ENCODE assay signal across 15 cellular contexts in the genomic region with DNA sequence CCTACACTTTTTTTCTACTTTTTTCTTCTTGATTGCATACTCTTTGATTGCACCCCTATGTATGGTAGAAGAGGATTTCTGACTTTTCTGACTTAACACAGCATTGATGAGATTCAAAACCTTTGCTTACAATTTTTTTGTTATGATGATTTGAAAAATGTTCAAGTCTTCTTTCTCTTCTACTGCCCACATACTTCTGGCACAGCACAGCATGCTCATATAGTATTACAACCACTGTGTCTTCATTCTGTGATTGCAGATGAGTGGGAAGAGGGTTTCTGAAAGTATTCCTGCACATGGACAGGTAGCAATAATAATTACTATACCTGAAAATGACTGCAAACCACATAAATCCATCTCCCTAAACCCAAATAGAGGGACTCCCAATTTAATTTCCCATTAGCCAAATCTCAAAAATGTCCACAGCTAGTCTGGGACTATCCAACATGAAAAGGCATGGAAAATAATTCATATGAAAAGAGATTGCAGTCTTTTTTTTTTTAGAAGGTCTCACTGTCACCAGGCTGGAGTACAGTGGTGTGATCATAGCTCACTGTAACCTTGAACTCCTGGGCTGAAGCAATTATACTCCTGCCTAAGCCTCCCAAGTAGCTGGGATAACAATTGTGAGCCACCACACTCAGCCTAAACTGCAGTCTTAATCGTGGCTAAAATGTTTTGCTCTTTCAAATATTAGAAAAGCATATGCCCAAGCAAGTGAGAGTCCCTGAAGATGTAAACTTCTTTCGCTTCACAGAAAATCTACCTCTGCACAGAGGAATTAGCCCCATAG. TPM values are rescaled to one million over a fixed set of nuclear protein-coding genes. Genes with fewer than 3 reads are reported as not detected.
DNase-seq lines count a peak whose midpoint lies in the region; ATAC-seq and TF ChIP-seq lines count a peak whose summit lies in the region.
"Had no signal": no experiment of that assay in that cellular context is flagged by ENCODE, and none has a peak within 500 bp of the region (broad histone marks: within the 10 kb centered on the region; RNA-seq: fewer than 3 reads in every experiment).

No MANE protein-coding gene starts in this region.

- peak overlapping the region in 1 of 2 experiments; percentile 19 for H3K18ac ChIP-seq in mesenchymal stem cell (ENCODE audit: low read depth in 1 of 2, low read length in 2 of 2)

- H3K23ac ChIP-seq in mesenchymal stem cell (ENCODE audit: low read length in 2 of 2), result no peak overlapping the region

- CTCF ChIA-PET in SK-N-SH (lab: Yijun Ruan, JAX) (no interaction called here), PC-9 (lab: Charles Lee) (interaction anchor here (0.7 kb wide), 1 partner anchor 153 kb away, joined by 5 read pairs; no protein-coding TSS in a partner anchor)

- no peak for TF ChIP-seq RAD21 in SK-N-SH (IDR thresholded peaks at IDR 0.05; ENCODE audit: low read length)

- peaks cover 43% of the 10 kb centered on the region for H3K4me1 Mint-ChIP-seq in type B pancreatic cell (ENCODE audit: unreplicated experiment)
- H3K4me1 Mint-ChIP-seq: CD4-positive, alpha-beta memory T cell had no signal

- no peak overlapping the region for H2BK120ac ChIP-seq in mesenchymal stem cell (ENCODE audit: low read depth, low read length)

- no peak for TF ChIP-seq EP300 in SK-N-SH (IDR thresholded peaks at IDR 0.05; ENCODE audit: borderline replicate concordance in 1 of 2, low read depth in 1 of 2, low read length in 1 of 2)

- H3K27ac Mint-ChIP-seq in type B pancreatic cell, result peak overlapping the region; percentile 61
- H3K27ac Mint-ChIP-seq: CD4-positive, alpha-beta memory T cell had no signal

- no peak overlapping the region for H2AFZ ChIP-seq in SK-N-SH (ENCODE audit: low read depth)
- no peak overlapping the region for H2AFZ ChIP-seq in PC-9
- H2AFZ ChIP-seq in mesenchymal stem cell (ENCODE audit: low read depth, low read length), result no peak overlapping the region

- H3K4me2 ChIP-seq in SK-N-SH (no peak overlapping the region), PC-9 (peak overlapping the region; percentile 60; the same call in 1 of the 2 replicates), mesenchymal stem cell (ENCODE audit: low read length, poor library complexity, severe bottlenecking) (no peak overlapping the region)

- no peaks in the 10 kb centered on the region for H4K20me1 ChIP-seq in SK-N-SH (ENCODE audit: insufficient read depth)
- no peaks in the 10 kb centered on the region for H4K20me1 ChIP-seq in PC-9 (ENCODE audit: insufficient read depth)

- WGBS in SK-N-SH (ENCODE audit: low lambda C conversion rate), result 54% methylated on average over 2 of the region's 2 CpGs
- WGBS in mesenchymal stem cell, result 94% methylated on average over 2 of the region's 2 CpGs

- no peak overlapping the region for H3K27ac ChIP-seq in SK-N-SH (ENCODE audit: low read depth in 2 of 2, low read length in 1 of 2)
- H3K27ac ChIP-seq in PC-9, result peak overlapping the region; percentile 70; the same call in 1 of the 2 replicates
- no peak overlapping the region for H3K27ac ChIP-seq in mesenchymal stem cell (ENCODE audit: low read length, poor library complexity, severe bottlenecking)

- no peaks in the 10 kb centered on the region for H3K79me2 ChIP-seq in SK-N-SH (ENCODE audit: insufficient read depth)
- no peaks in the 10 kb centered on the region for H3K79me2 ChIP-seq in PC-9 (ENCODE audit: low read depth)

- DNase-seq in SK-N-SH (no peak), PC-9 (no peak), mesenchymal stem cell (no peak), type B pancreatic cell (ENCODE audit: extremely low spot score, unreplicated experiment) (no peak), NCI-H748 treated with DMSO at 0.1 percent for 48 hours (lab: John Stamatoyannopoulos, UW) (no peak), GM19240 (ENCODE audit: insufficient read length, low spot score) (no peak), CD1c-positive myeloid dendritic cell (ENCODE audit: extremely low spot score) (no peak)
- DNase-seq: CD4-positive, alpha-beta memory T cell; DMS79; H7; NCI-H1105; NCI-H2081; SHP77 had no signal

- H3K9ac ChIP-seq in SK-N-SH (no peak overlapping the region), mesenchymal stem cell (ENCODE audit: low read length) (peak overlapping the region; percentile 68)

- no peak overlapping the region for H3K14ac ChIP-seq in mesenchymal stem cell (ENCODE audit: low read length in 2 of 2)

- H2BK15ac ChIP-seq in mesenchymal stem cell (ENCODE audit: low read depth, poor library complexity, severe bottlenecking), result no peak overlapping the region

- H4K91ac ChIP-seq in mesenchymal stem cell (ENCODE audit: low read length), result no peak overlapping the region

- intact Hi-C loops in PC-9 (cut with micrococcal nuclease; ENCODE audit: unreplicated experiment), result no loop called here

- H4K8ac ChIP-seq in mesenchymal stem cell (ENCODE audit: low read length), result no peak overlapping the region

- H3K27me3 ChIP-seq in SK-N-SH (ENCODE audit: insufficient read depth), result no peaks in the 10 kb centered on the region
- no peaks in the 10 kb centered on the region for H3K27me3 ChIP-seq in PC-9 (ENCODE audit: insufficient read depth, low read depth)
- H3K27me3 ChIP-seq in mesenchymal stem cell (ENCODE audit: control insufficient read depth in 1 of 2, insufficient read depth in 1 of 2, low read length in 2 of 2), result no peaks in the 10 kb centered on the region

- H3K27me3 Mint-ChIP-seq in type B pancreatic cell, result no peaks in the 10 kb centered on the region

- no peak overlapping the region for H2BK12ac ChIP-seq in mesenchymal stem cell (ENCODE audit: low read length in 2 of 2)

- H3K9me2 ChIP-seq in SK-N-SH, result no peaks in the 10 kb centered on the region
- H3K9me2 ChIP-seq in PC-9 (ENCODE audit: insufficient read depth), result no peaks in the 10 kb centered on the region

- TF ChIP-seq CTCF in SK-N-SH (IDR thresholded peaks at IDR 0.05) (no peak), PC-9 (conservative IDR thresholded peaks at IDR 0.05) (no peak), type B pancreatic cell (conservative IDR thresholded peaks at IDR 0.05) (no peak)

- no peaks in the 10 kb centered on the region for H3K9me3 Mint-ChIP-seq in type B pancreatic cell

- H3K36me3 Mint-ChIP-seq in type B pancreatic cell, result no peaks in the 10 kb centered on the region
- H3K36me3 Mint-ChIP-seq: CD4-positive, alpha-beta memory T cell had no signal

- POLR2A ChIA-PET in SK-N-SH (lab: Yijun Ruan, JAX) (no interaction called here), PC-9 (lab: Charles Lee; ENCODE audit: unreplicated experiment) (no interaction called here)

- H3K36me3 ChIP-seq in SK-N-SH (replicated peaks in 1 of 2; ENCODE audit: control insufficient read depth in 1 of 2, insufficient read depth in 2 of 2, low read length in 1 of 2), result no peaks in the 10 kb centered on the region
- H3K36me3 ChIP-seq in PC-9 (ENCODE audit: low read depth), result no peaks in the 10 kb centered on the region
- no peaks in the 10 kb centered on the region for H3K36me3 ChIP-seq in mesenchymal stem cell (ENCODE audit: control insufficient read depth in 1 of 2, insufficient read depth in 2 of 2, low read depth in 1 of 2, low read length in 2 of 2)

- no peak overlapping the region for H2BK5ac ChIP-seq in mesenchymal stem cell (ENCODE audit: low read depth, low read length, poor library complexity, severe bottlenecking)

- H3K4me3 ChIP-seq in SK-N-SH (ENCODE audit: low read depth in 2 of 2, low read length in 1 of 2), result no peak overlapping the region
- H3K4me3 ChIP-seq in PC-9, result no peak overlapping the region
- no peak overlapping the region for H3K4me3 ChIP-seq in mesenchymal stem cell (ENCODE audit: insufficient read depth in 1 of 2, low read depth in 1 of 2, low read length in 2 of 2)

- H3K4me1 ChIP-seq in SK-N-SH (ENCODE audit: control insufficient read depth in 1 of 2, insufficient read depth in 2 of 2, low read depth in 1 of 2, low read length in 1 of 2) (peaks cover 11 to 19% of the 10 kb centered on the region in 2 experiments), PC-9 (replicated peaks; ENCODE audit: insufficient read depth) (peaks cover 46% of the 10 kb centered on the region), mesenchymal stem cell (ENCODE audit: control insufficient read depth, insufficient read depth, low read depth, low read length) (peaks cover 6% of the 10 kb centered on the region)

- ATAC-seq in SK-N-SH treated with all-trans-retinoic acid at 6 μM for 48 hours, result peak; percentile 24; the same call in 2 of the 3 replicates

- BruUV-seq in PC-9 (replicated peaks; lab: Mats Ljungman, UMichigan), result no TSS peak

- H3K79me1 ChIP-seq in mesenchymal stem cell (replicated peaks; ENCODE audit: low read length, poor library complexity, severe bottlenecking), result no peaks in the 10 kb centered on the region

- no peak overlapping the region for H2AK5ac ChIP-seq in mesenchymal stem cell (ENCODE audit: low read length, severe bottlenecking)

- no peaks in the 10 kb centered on the region for H3K9me3 ChIP-seq in SK-N-SH
- no peaks in the 10 kb centered on the region for H3K9me3 ChIP-seq in PC-9 (ENCODE audit: insufficient read depth, low read depth)
- no peaks in the 10 kb centered on the region for H3K9me3 ChIP-seq in mesenchymal stem cell (ENCODE audit: control insufficient read depth, low read length)

- no peak overlapping the region for H3K4ac ChIP-seq in mesenchymal stem cell (ENCODE audit: low read depth in 1 of 2, low read length in 2 of 2)

- H3K4me3 Mint-ChIP-seq in type B pancreatic cell, result no peak overlapping the region
- H3K4me3 Mint-ChIP-seq: CD4-positive, alpha-beta memory T cell had no signal

- H3F3A ChIP-seq in SK-N-SH (replicated peaks; ENCODE audit: insufficient read depth) (peaks cover 11% of the 10 kb centered on the region), PC-9 (ENCODE audit: insufficient read depth, low read depth) (peaks cover 26% of the 10 kb centered on the region)

TF ChIP-seq in SK-N-SH treated with all-trans-retinoic acid at 6 μM for 48 hours, 23 proteins besides CTCF, POLR2A, EP300 and RAD21 (continues in another document):
- no peak for TF ChIP-seq ISL1 (CRISPR knock-in tag; IDR thresholded peaks at IDR 0.05)

TF ChIP-seq in SK-N-SH, 30 proteins besides CTCF, POLR2A, EP300 and RAD21 (continues in another document):
- TF ChIP-seq POLR2AphosphoS5 (IDR thresholded peaks at IDR 0.05; ENCODE audit: low read depth, low read length), result no peak
- TF ChIP-seq, protein P1, sequence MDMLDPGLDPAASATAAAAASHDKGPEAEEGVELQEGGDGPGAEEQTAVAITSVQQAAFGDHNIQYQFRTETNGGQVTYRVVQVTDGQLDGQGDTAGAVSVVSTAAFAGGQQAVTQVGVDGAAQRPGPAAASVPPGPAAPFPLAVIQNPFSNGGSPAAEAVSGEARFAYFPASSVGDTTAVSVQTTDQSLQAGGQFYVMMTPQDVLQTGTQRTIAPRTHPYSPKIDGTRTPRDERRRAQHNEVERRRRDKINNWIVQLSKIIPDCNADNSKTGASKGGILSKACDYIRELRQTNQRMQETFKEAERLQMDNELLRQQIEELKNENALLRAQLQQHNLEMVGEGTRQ (IDR thresholded peaks at IDR 0.05; ENCODE audit: borderline replicate concordance, low read depth, low read length), result no peak
- TF ChIP-seq FOXJ3 (CRISPR knock-in tag; IDR thresholded peaks at IDR 0.05), result no peak

RNA-seq across cellular contexts. Expression of a gene that starts 15.9 kb away (rescaled TPM):
- polyA plus RNA-seq in SK-N-SH (2012; rRNA removed), result 4.9 and 5.0 TPM in 2 replicates
- 3.7 and 4.5 TPM in 2 replicates for polyA plus RNA-seq in SK-N-SH (2012; cell fraction: cytosol; rRNA removed)
- 9.2 and 13.9 TPM in 2 replicates for polyA plus RNA-seq in SK-N-SH (2012; cell fraction: nucleus; rRNA removed)
- total RNA-seq in PC-9 (2021) (2.0 and 2.2 TPM in 2 replicates), type B pancreatic cell (ENCODE audit: low replicate concordance) (23.0 and 50.9 TPM in 2 replicates)
- polyA plus RNA-seq in mesenchymal stem cell (2013, experiment 1 of 2), result 21.2 TPM
- polyA plus RNA-seq in mesenchymal stem cell (2013, experiment 2 of 2), result 20.8 TPM
- total RNA-seq: OCI-LY7 had no signal
